Comparison of ENCODE assay signal across 24 cellular contexts in the genomic region with DNA sequence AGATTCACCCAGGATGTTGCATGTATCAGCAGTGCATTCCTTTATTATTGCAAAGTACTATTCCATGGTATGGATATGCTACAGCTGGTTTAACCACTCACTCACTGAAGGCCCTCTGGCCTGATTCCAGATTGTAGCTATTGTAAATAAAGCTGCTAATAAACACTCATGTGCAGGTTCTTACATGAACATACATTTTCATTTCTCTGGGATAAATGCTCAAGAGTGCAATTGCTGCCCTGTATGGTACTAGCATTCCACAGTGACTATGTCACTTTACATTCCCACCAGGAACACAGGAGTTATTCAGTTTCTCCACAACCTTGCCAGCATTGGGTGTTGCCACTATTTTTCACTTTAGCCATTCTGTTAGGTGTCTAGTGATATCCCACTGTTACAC.
DNase-seq lines count a peak whose midpoint lies in the region; ATAC-seq and TF ChIP-seq lines count a peak whose summit lies in the region.
"Had no signal": no experiment of that assay in that cellular context is flagged by ENCODE, and none has a peak within 500 bp of the region (broad histone marks: within the 10 kb centered on the region; RNA-seq: fewer than 3 reads in every experiment).

No MANE protein-coding gene starts in this region.

- H3K36me3 ChIP-seq in adipocyte (ENCODE audit: control insufficient read depth, insufficient read depth, low read length, severe bottlenecking) (no peaks in the 10 kb centered on the region), osteoblast (ENCODE audit: insufficient read depth, low read length) (no peaks in the 10 kb centered on the region)
- H3K36me3 ChIP-seq: pancreas, sigmoid colon, SJSA1, thyroid gland had no signal

- DNase-seq in ELR (ENCODE audit: low read depth) (peak; percentile 55), M059J (ENCODE audit: low read depth) (peak; percentile 70), adipocyte (ENCODE audit: low read depth) (peak; percentile 10), fibroblast of pulmonary artery (ENCODE audit: low read depth) (peak; percentile 39), GM20000 (ENCODE audit: low spot score) (no peak), osteoblast (ENCODE audit: insufficient read length, low spot score, missing footprints) (no peak)
- DNase-seq: activated CD4-positive, alpha-beta T cell treated with anti-CD3 and anti-CD28 coated beads, Interleukin-2, amount 50 U/mL, for 48 hours; activated naive CD4-positive, alpha-beta T cell; activated T-cell treated with anti-CD3 and anti-CD28 coated beads for 4 hours; anterior cingulate cortex; mesendoderm; MM.1S; naive thymus-derived CD4-positive, alpha-beta T cell; NCI-H1694; NCI-H774; pancreas; sigmoid colon; stimulated activated naive CD4-positive, alpha-beta T cell; T-helper 17 cell; thyroid gland had no signal

- H3K4me3 ChIP-seq in adipocyte (ENCODE audit: low read length) (no peak overlapping the region), fibroblast of pulmonary artery (replicated peaks; ENCODE audit: low read depth, low read length) (no peak overlapping the region), osteoblast (ENCODE audit: insufficient read depth, low read length) (no peak overlapping the region)
- H3K4me3 ChIP-seq: pancreas, sigmoid colon, SJSA1, thyroid gland had no signal

- H3K9me3 ChIP-seq in adipocyte (ENCODE audit: control insufficient read depth, low read length) (no peaks in the 10 kb centered on the region), osteoblast (ENCODE audit: low read depth, low read length) (no peaks in the 10 kb centered on the region)
- H3K9me3 ChIP-seq: pancreas, sigmoid colon, SJSA1, thyroid gland had no signal

- ATAC-seq in HG02973 (IDR thresholded peaks at IDR 0.05; ENCODE audit: unreplicated experiment), result no peak
- no peak for ATAC-seq in GM19467 (IDR thresholded peaks at IDR 0.05; ENCODE audit: unreplicated experiment)
- ATAC-seq: naive thymus-derived CD4-positive, alpha-beta T cell; pancreas; T-helper 17 cell; WTC11 had no signal

- H3K9ac ChIP-seq in adipocyte (ENCODE audit: low read length), result no peak overlapping the region

- no peaks in the 10 kb centered on the region for H3K27me3 ChIP-seq in adipocyte (replicated peaks; ENCODE audit: control insufficient read depth, insufficient read depth, low read length)
- H3K27me3 ChIP-seq in osteoblast (ENCODE audit: insufficient read depth, low read length), result no peaks in the 10 kb centered on the region
- H3K27me3 ChIP-seq: pancreas, sigmoid colon, SJSA1, thyroid gland had no signal

- peaks cover 11% of the 10 kb centered on the region for H4K20me1 ChIP-seq in osteoblast (ENCODE audit: insufficient read depth, low read length)

- no peaks in the 10 kb centered on the region for H3K79me2 ChIP-seq in osteoblast (ENCODE audit: insufficient read depth, low read length)

- H3K4me1 ChIP-seq in adipocyte (ENCODE audit: control insufficient read depth, insufficient read depth, low read length) (no peaks in the 10 kb centered on the region), osteoblast (ENCODE audit: insufficient read depth, low read length) (no peaks in the 10 kb centered on the region)
- H3K4me1 ChIP-seq: pancreas, sigmoid colon, thyroid gland had no signal

- no peak overlapping the region for H3K27ac ChIP-seq in osteoblast (ENCODE audit: low read depth, low read length)
- H3K27ac ChIP-seq: pancreas, sigmoid colon, SJSA1, thyroid gland had no signal

- no peak overlapping the region for H2AFZ ChIP-seq in osteoblast (ENCODE audit: low read length)

- no peak overlapping the region for H3K4me2 ChIP-seq in osteoblast (ENCODE audit: insufficient read depth, low read length)

- TF ChIP-seq CTCF in fibroblast of pulmonary artery (IDR thresholded peaks at IDR 0.05; ENCODE audit: low read length, missing control alignments), result no peak
- no peak for TF ChIP-seq CTCF in GM20000 (IDR thresholded peaks at IDR 0.05; ENCODE audit: extremely low read depth, missing control alignments)
- TF ChIP-seq CTCF in osteoblast (IDR thresholded peaks at IDR 0.05; ENCODE audit: extremely low read depth, low read depth, low read length), result no peak

Comparison
In these comparisons a context has a peak if more than half of its experiments do, and no peak if none do; other contexts are left out.
1. DNase-seq: peak in ELR (single experiment), M059J (single experiment), adipocyte (single experiment) and fibroblast of pulmonary artery (single experiment); none in GM20000 (single experiment) and osteoblast (single experiment).